Comparison of ENCODE assay signal across 14 cellular contexts in genomic region chr18:12255626-12256026, GRCh38. TPM values are rescaled to one million over a fixed set of nuclear protein-coding genes. Genes with fewer than 3 reads are reported as not detected.
DNase-seq lines count a peak whose midpoint lies in the region; ATAC-seq and TF ChIP-seq lines count a peak whose summit lies in the region.
"Had no signal": no experiment of that assay in that cellular context is flagged by ENCODE, and none has a peak within 500 bp of the region (broad histone marks: within the 10 kb centered on the region; RNA-seq: fewer than 3 reads in every experiment).

No MANE protein-coding gene starts in this region.

- H3K36me3 ChIP-seq in GM23338 (ENCODE audit: insufficient read depth): no peaks in the 10 kb centered on the region; the same call in 1 of the 2 replicates
- no peaks in the 10 kb centered on the region for H3K36me3 ChIP-seq in ovary
- H3K36me3 ChIP-seq: BLaER1, MG63, sigmoid colon had no signal

- no peaks in the 10 kb centered on the region for H3K9me2 ChIP-seq in GM23338 (ENCODE audit: insufficient read depth)

- ATAC-seq in GM23338 (no peak; the same call in 2 of the 3 replicates), sciatic nerve (peak; percentile 55), GM21390 (IDR thresholded peaks at IDR 0.05; ENCODE audit: unreplicated experiment) (no peak), HG02840 (IDR thresholded peaks at IDR 0.05; ENCODE audit: low FRiP score, unreplicated experiment) (no peak)
- ATAC-seq: activated CD4-positive, alpha-beta T cell treated with anti-CD3 and anti-CD28 coated beads for 36 hours; stimulated activated naive CD8-positive, alpha-beta T cell treated with anti-CD3 and anti-CD28 coated beads, Interleukin-15, amount 100 ng/mL, for 72 hours had no signal

- H3K27me3 Mint-ChIP-seq in GM23338 (ENCODE audit: insufficient read depth, low read depth, poor library complexity): peaks cover 57% of the 10 kb centered on the region
- peaks cover 58% of the 10 kb centered on the region for H3K27me3 Mint-ChIP-seq in activated CD4-positive, alpha-beta T cell treated with anti-CD3 and anti-CD28 coated beads, Interleukin-2, amount 10 ng/mL, durations not matched to agents 7 days and 5 days

- intact Hi-C loops in sciatic nerve (cut with DNase I): no loop called here
- intact Hi-C loops in ovary (cut with DNase I): no loop called here

- no peak overlapping the region for H3K4me3 ChIP-seq in GM23338
- H3K4me3 ChIP-seq in fibroblast of pulmonary artery (replicated peaks; ENCODE audit: low read depth, low read length): no peak overlapping the region
- no peak overlapping the region for H3K4me3 ChIP-seq in ovary
- H3K4me3 ChIP-seq: BLaER1, MG63, sigmoid colon had no signal

- H3K36me3 Mint-ChIP-seq in GM23338 (ENCODE audit: low read depth): no peaks in the 10 kb centered on the region
- H3K36me3 Mint-ChIP-seq in activated CD4-positive, alpha-beta T cell treated with anti-CD3 and anti-CD28 coated beads, Interleukin-2, amount 10 ng/mL, durations not matched to agents 7 days and 5 days (ENCODE audit: low read depth): no peaks in the 10 kb centered on the region

- peak overlapping the region; percentile 74; the same call in 2 of the 3 replicates for H3K4me3 Mint-ChIP-seq in GM23338
- H3K4me3 Mint-ChIP-seq in activated CD4-positive, alpha-beta T cell treated with anti-CD3 and anti-CD28 coated beads, Interleukin-2, amount 10 ng/mL, durations not matched to agents 7 days and 5 days: no peak overlapping the region
- H3K4me3 Mint-ChIP-seq: activated CD4-positive, alpha-beta T cell treated with anti-CD3 and anti-CD28 coated beads for 36 hours; activated T-helper 1 cell treated with anti-CD3 and anti-CD28 coated beads, Interleukin-12 subunit alpha, Interleukin-12 subunit beta, Interleukin-2, Interleukin-4 antibody, amounts not matched to agents 30 ng/mL and 10 ng/mL and 1 ng/mL, durations not matched to agents 14 hours and 24 hours and 36 hours; stimulated activated naive CD8-positive, alpha-beta T cell treated with anti-CD3 and anti-CD28 coated beads, Interleukin-15, amount 100 ng/mL, for 72 hours had no signal

- peaks cover 4% of the 10 kb centered on the region; the same call in 1 of the 2 replicates for H3F3A ChIP-seq in GM23338 (replicated peaks; ENCODE audit: low read depth)

- TF ChIP-seq EP300 in ovary (IDR thresholded peaks at IDR 0.05): no peak

- TF ChIP-seq CTCF in GM23338 (conservative IDR thresholded peaks at IDR 0.05; ENCODE audit: low read depth in 2 of 2) (no peak), fibroblast of pulmonary artery (IDR thresholded peaks at IDR 0.05; ENCODE audit: low read length, missing control alignments) (no peak), ovary (IDR thresholded peaks at IDR 0.05) (no peak)

- no peaks in the 10 kb centered on the region for H3K79me2 ChIP-seq in GM23338 (replicated peaks; ENCODE audit: insufficient read depth)

- CTCF ChIA-PET in activated CD4-positive, alpha-beta T cell treated with anti-CD3 and anti-CD28 coated beads, Interleukin-2, amount 10 ng/mL, durations not matched to agents 7 days and 5 days (lab: Charles Lee): interaction anchor here (1.3 kb wide), 1 partner anchor 8 kb away, joined by 4 read pairs; no protein-coding TSS in a partner anchor

- H3K9me3 Mint-ChIP-seq in GM23338: no peaks in the 10 kb centered on the region; the same call in 2 of the 3 replicates
- no peaks in the 10 kb centered on the region for H3K9me3 Mint-ChIP-seq in activated CD4-positive, alpha-beta T cell treated with anti-CD3 and anti-CD28 coated beads, Interleukin-2, amount 10 ng/mL, durations not matched to agents 7 days and 5 days
- H3K9me3 Mint-ChIP-seq: activated T-helper 1 cell treated with anti-CD3 and anti-CD28 coated beads, Interleukin-12 subunit alpha, Interleukin-12 subunit beta, Interleukin-2, Interleukin-4 antibody, amounts not matched to agents 30 ng/mL and 10 ng/mL and 1 ng/mL, durations not matched to agents 14 hours and 24 hours and 36 hours; stimulated activated naive CD8-positive, alpha-beta T cell treated with anti-CD3 and anti-CD28 coated beads, Interleukin-15, amount 100 ng/mL, for 72 hours had no signal

- H3K4me1 Mint-ChIP-seq in GM23338: peaks cover 20% of the 10 kb centered on the region
- H3K4me1 Mint-ChIP-seq in activated CD4-positive, alpha-beta T cell treated with anti-CD3 and anti-CD28 coated beads, Interleukin-2, amount 10 ng/mL, durations not matched to agents 7 days and 5 days: no peaks in the 10 kb centered on the region
- H3K4me1 Mint-ChIP-seq: activated CD4-positive, alpha-beta T cell treated with anti-CD3 and anti-CD28 coated beads for 36 hours had no signal

- no peak for TF ChIP-seq POLR2A in ovary (IDR thresholded peaks at IDR 0.05)

- peak overlapping the region; percentile 98; the same call in 1 of the 2 replicates for H3K4me2 ChIP-seq in GM23338
- H3K4me2 ChIP-seq: BLaER1 had no signal

- H3K27me3 ChIP-seq in GM23338 (ENCODE audit: insufficient read depth) (peaks cover 67% of the 10 kb centered on the region), ovary (no peaks in the 10 kb centered on the region)
- H3K27me3 ChIP-seq: BLaER1 had no signal

- peak overlapping the region; percentile 99 for H2AFZ ChIP-seq in GM23338

- peaks cover 16% of the 10 kb centered on the region; the same call in 1 of the 2 replicates for H3K4me1 ChIP-seq in GM23338 (ENCODE audit: insufficient read depth)
- peaks cover 3% of the 10 kb centered on the region for H3K4me1 ChIP-seq in ovary (ENCODE audit: insufficient read depth)

- peak; percentile 17 for DNase-seq in GM23338 (ENCODE audit: low spot score)
- DNase-seq in SW480 (ENCODE audit: low spot score): peak; percentile 70
- peak; percentile 29 for DNase-seq in fibroblast of pulmonary artery (ENCODE audit: low read depth)
- no peak for DNase-seq in sciatic nerve (ENCODE audit: low spot score)
- no peak for DNase-seq in activated CD4-positive, alpha-beta T cell treated with anti-CD3 and anti-CD28 coated beads, Interleukin-2, amount 10 ng/mL, durations not matched to agents 7 days and 5 days
- no peak for DNase-seq in ovary
- DNase-seq: activated CD4-positive, alpha-beta T cell treated with anti-CD3 and anti-CD28 coated beads for 36 hours; MG63; sigmoid colon; stimulated activated naive CD8-positive, alpha-beta T cell treated with anti-CD3 and anti-CD28 coated beads, Interleukin-15, amount 100 ng/mL, for 72 hours had no signal

- no peak overlapping the region for H3K27ac Mint-ChIP-seq in GM23338
- no peak overlapping the region for H3K27ac Mint-ChIP-seq in activated CD4-positive, alpha-beta T cell treated with anti-CD3 and anti-CD28 coated beads, Interleukin-2, amount 10 ng/mL, durations not matched to agents 7 days and 5 days
- H3K27ac Mint-ChIP-seq: activated CD4-positive, alpha-beta T cell treated with anti-CD3 and anti-CD28 coated beads for 36 hours; activated T-helper 1 cell treated with anti-CD3 and anti-CD28 coated beads, Interleukin-12 subunit alpha, Interleukin-12 subunit beta, Interleukin-2, Interleukin-4 antibody, amounts not matched to agents 30 ng/mL and 10 ng/mL and 1 ng/mL, durations not matched to agents 14 hours and 24 hours and 36 hours; stimulated activated naive CD8-positive, alpha-beta T cell treated with anti-CD3 and anti-CD28 coated beads, Interleukin-15, amount 100 ng/mL, for 72 hours had no signal

- H4K20me1 ChIP-seq in GM23338 (replicated peaks; ENCODE audit: insufficient read depth): no peaks in the 10 kb centered on the region
- H4K20me1 ChIP-seq: BLaER1 had no signal

- WGBS in ovary, 3 donors: 44 to 63% (median 59%) methylated on average over 4 of the region's 4 CpGs

- H3K27ac ChIP-seq in GM23338 (ENCODE audit: low read depth) (no peak overlapping the region), ovary (no peak overlapping the region)
- H3K27ac ChIP-seq: BLaER1, sigmoid colon had no signal

- POLR2A ChIA-PET in activated CD4-positive, alpha-beta T cell treated with anti-CD3 and anti-CD28 coated beads, Interleukin-2, amount 10 ng/mL, durations not matched to agents 7 days and 5 days (lab: Charles Lee): no interaction called here

- H3K9me3 ChIP-seq in ovary: no peaks in the 10 kb centered on the region
- H3K9me3 ChIP-seq: MG63, sigmoid colon had no signal

TF ChIP-seq in GM23338, 12 proteins besides CTCF, POLR2A, EP300 and RAD21:
- TF ChIP-seq CREB1 (CRISPR knock-in tag; IDR thresholded peaks at IDR 0.05; ENCODE audit: low read depth) (no peak), EZH2 (IDR thresholded peaks at IDR 0.05; ENCODE audit: low read depth, unreplicated experiment) (no peak), ETS1 (IDR thresholded peaks at IDR 0.05) (no peak)

RNA-seq across cellular contexts. Expression of gene CIDEA, which starts 1.5 kb away (rescaled TPM):
- not detected in 2 replicates for total RNA-seq in GM23338 (2014; rRNA removed; shearing (Covaris generic))
- polyA plus RNA-seq in GM23338 (2016; fragmentation: Nextera tagmentation; extraction: Ambion mirVana): 0.45 TPM in 1 of 2 replicates, not detected in the other
- total RNA-seq in sciatic nerve: 5.0 TPM
- not detected for total RNA-seq in activated CD4-positive, alpha-beta T cell treated with anti-CD3 and anti-CD28 coated beads, Interleukin-2, amount 10 ng/mL, durations not matched to agents 7 days and 5 days
- total RNA-seq in ovary: not detected
- polyA plus RNA-seq in ovary: under 1 TPM in 1 of 2 donors, not detected in 1; 0.15 TPM
- total RNA-seq: activated CD4-positive, alpha-beta T cell treated with anti-CD3 and anti-CD28 coated beads for 36 hours; activated T-helper 1 cell treated with anti-CD3 and anti-CD28 coated beads, Interleukin-12 subunit alpha, Interleukin-12 subunit beta, Interleukin-2, Interleukin-4 antibody, amounts not matched to agents 30 ng/mL and 10 ng/mL and 1 ng/mL, durations not matched to agents 14 hours and 24 hours and 36 hours had no signal

RNA-seq across cellular contexts. Expression of gene TUBB6, which starts 52.4 kb away (rescaled TPM):
- 282 and 329 TPM in 2 replicates for total RNA-seq in GM23338 (2014; rRNA removed; shearing (Covaris generic))
- polyA plus RNA-seq in GM23338 (2016; fragmentation: Nextera tagmentation; extraction: Ambion mirVana) (136 and 148 TPM in 2 replicates), ovary (10 to 100 TPM; 77.3 to 95.5 TPM)
- total RNA-seq in sciatic nerve (141 TPM), ovary (100 to 1,000 TPM in 6 of 7 donors, 10 to 100 TPM in 1; 85.6 to 155 (median 139) TPM)
- total RNA-seq in activated CD4-positive, alpha-beta T cell treated with anti-CD3 and anti-CD28 coated beads, Interleukin-2, amount 10 ng/mL, durations not matched to agents 7 days and 5 days: 1 to 10 TPM in 1 of 2 experiments, under 1 TPM in 1; 0.69 to 1.2 TPM

Comparison
In these comparisons a context has a peak if more than half of its experiments do, and no peak if none do; other contexts are left out.
1. DNase-seq: peak in GM23338 (single experiment), SW480 (single experiment) and fibroblast of pulmonary artery (single experiment); none in sciatic nerve (single experiment), activated CD4-positive, alpha-beta T cell treated with anti-CD3 and anti-CD28 coated beads, Interleukin-2, amount 10 ng/mL, durations not matched to agents 7 days and 5 days (single experiment) and ovary (0 of 5).
2. RNA of gene TUBB6, which starts 52.4 kb away (total RNA-seq): 282 to 329 TPM in GM23338, 141 TPM in sciatic nerve (single experiment) and 85.6 to 155 TPM in ovary; 0.69 to 1.2 TPM in activated CD4-positive, alpha-beta T cell treated with anti-CD3 and anti-CD28 coated beads, Interleukin-2, amount 10 ng/mL, durations not matched to agents 7 days and 5 days; every median in the first group is over 10 times any median in the second.